In the genomic region with DNA sequence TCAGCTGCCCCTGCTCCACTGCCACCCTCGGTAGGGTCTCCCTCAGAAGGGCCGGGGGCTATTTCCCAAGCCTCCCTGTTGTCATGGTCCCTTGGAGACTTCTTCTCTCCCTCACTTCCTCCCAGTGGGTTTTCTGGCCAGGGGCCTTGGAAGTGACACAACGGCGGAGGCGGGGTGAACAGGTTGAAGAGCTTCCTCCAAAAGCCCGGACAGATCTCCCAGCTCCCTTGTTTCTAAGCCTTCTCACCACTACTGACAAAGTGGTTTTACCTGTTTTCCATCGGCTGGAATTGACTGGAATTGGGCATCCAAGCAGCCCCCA, we compare ENCODE assay signal across 8 cellular contexts. TPM values are rescaled to one million over a fixed set of nuclear protein-coding genes. Genes with fewer than 3 reads are reported as not detected.
A peak's percentile ranks its signal among the peaks of the same experiment; 100 is the strongest.
DNase-seq lines count a peak whose midpoint lies in the region; ATAC-seq and TF ChIP-seq lines count a peak whose summit lies in the region.

No MANE protein-coding gene starts in this region.

- H3K27me3 ChIP-seq in H7 (ENCODE audit: control insufficient read depth, insufficient read depth, low read length) (no peaks in the 10 kb centered on the region), fibroblast of lung (ENCODE audit: control insufficient read depth, insufficient read depth, low read length) (no peaks in the 10 kb centered on the region)

- no peak overlapping the region for H3K4me2 ChIP-seq in fibroblast of lung (ENCODE audit: extremely low read depth, insufficient read depth, low read length)

- no peaks in the 10 kb centered on the region for H3K9me3 ChIP-seq in fibroblast of lung (ENCODE audit: control insufficient read depth, insufficient read depth, low read depth, low read length)

- ATAC-seq in sciatic nerve (no peak), HG03175 (IDR thresholded peaks at IDR 0.05; ENCODE audit: unreplicated experiment) (no peak)

- H3K36me3 ChIP-seq in H7 (replicated peaks; ENCODE audit: control insufficient read depth, insufficient read depth, low read length), result no peaks in the 10 kb centered on the region; the same call in 1 of the 2 replicates
- H3K36me3 ChIP-seq in fibroblast of lung (ENCODE audit: control insufficient read depth, insufficient read depth, low read length), result peaks cover 15% of the 10 kb centered on the region

- H4K20me1 ChIP-seq in fibroblast of lung (ENCODE audit: control insufficient read depth, extremely low read depth, insufficient read depth, low read length), result peaks cover 13% of the 10 kb centered on the region

- H3K27ac ChIP-seq in fibroblast of lung (ENCODE audit: insufficient read depth, low read length), result peak overlapping the region; percentile 54

- peaks cover 99% of the 10 kb centered on the region for H3K79me2 ChIP-seq in fibroblast of lung (ENCODE audit: control insufficient read depth, insufficient read depth, low read length)

- intact Hi-C loops in sciatic nerve (cut with DNase I), result no loop called here

- H2AFZ ChIP-seq in fibroblast of lung (ENCODE audit: low read length), result no peak overlapping the region

- DNase-seq in H7 (peak; percentile 57), SIG-M5 (lab: John Stamatoyannopoulos, UW) (peak; percentile 32), fibroblast of lung (ENCODE audit: low read depth in 2 of 2) (no peak), sciatic nerve (ENCODE audit: low spot score) (peak; percentile 67), kidney glomerular epithelial cell (lab: John Stamatoyannopoulos, UW) (no peak), NCI-H1417 treated with DMSO at 0.1 percent for 48 hours (lab: John Stamatoyannopoulos, UW) (no peak), HuH-7.5 (ENCODE audit: low spot score) (no peak)

- TF ChIP-seq CTCF in fibroblast of lung (conservative IDR thresholded peaks at IDR 0.05 in 1 of 2, IDR thresholded peaks at IDR 0.05 in 1 of 2; ENCODE audit: low read depth in 1 of 2, low read length in 2 of 2), result no peak

- H3K4me3 ChIP-seq in H7 (ENCODE audit: insufficient read depth, low read depth, low read length) (no peak overlapping the region), fibroblast of lung (replicated peaks in 1 of 4; ENCODE audit: control extremely low read depth in 1 of 4, insufficient read depth in 1 of 4, low read depth in 3 of 4, low read length in 4 of 4) (no peak overlapping the region)

- H3K9ac ChIP-seq in fibroblast of lung (ENCODE audit: insufficient read depth, low read length), result no peak overlapping the region

- H3K4me1 ChIP-seq in fibroblast of lung (ENCODE audit: control insufficient read depth, extremely low read depth, insufficient read depth, low read length), result peaks cover 61% of the 10 kb centered on the region

RNA-seq across cellular contexts. Expression of gene MYH9, which starts 14.5 kb away (rescaled TPM):
- total RNA-seq in H7 (2014; rRNA removed; shearing (Covaris generic)), result 117 and 149 TPM in 2 replicates
- 562 and 796 TPM in 2 replicates for total RNA-seq in fibroblast of lung
- polyA plus RNA-seq in fibroblast of lung, result 413 and 677 TPM in 2 replicates
- 611 and 1,244 TPM in 2 replicates for polyA plus RNA-seq in fibroblast of lung (2012)
- polyA minus RNA-seq in fibroblast of lung (ENCODE audit: low replicate concordance), result 1,141 and 2,569 TPM in 2 replicates
- 973 TPM for total RNA-seq in sciatic nerve

Comparison
In these comparisons a context has a peak if more than half of its experiments do, and no peak if none do; other contexts are left out.
1. DNase-seq: peak in H7 (single experiment), SIG-M5 (single experiment) and sciatic nerve (single experiment); none in fibroblast of lung (0 of 2), kidney glomerular epithelial cell (single experiment), NCI-H1417 treated with DMSO at 0.1 percent for 48 hours (single experiment) and HuH-7.5 (single experiment).